In genomic region chr3:25429960-25430941, GRCh38 we compare ENCODE assay signal across 12 cellular contexts. TPM values are rescaled to one million over a fixed set of nuclear protein-coding genes. Genes with fewer than 3 reads are reported as not detected.
DNase-seq lines count a peak whose midpoint lies in the region; ATAC-seq and TF ChIP-seq lines count a peak whose summit lies in the region.
"Had no signal": no experiment of that assay in that cellular context is flagged by ENCODE, and none has a peak within 500 bp of the region (broad histone marks: within the 10 kb centered on the region; RNA-seq: fewer than 3 reads in every experiment).

No MANE protein-coding gene starts in this region.

- H3K9me3 ChIP-seq in breast epithelium (no peaks in the 10 kb centered on the region), upper lobe of left lung (no peaks in the 10 kb centered on the region)

- no peaks in the 10 kb centered on the region for H3K36me3 ChIP-seq in breast epithelium
- no peaks in the 10 kb centered on the region for H3K36me3 ChIP-seq in upper lobe of left lung

- in situ Hi-C loops in G401 (cut with HindIII; ENCODE audit: low sequenced_read_pairs): no loop called here

- POLR2A ChIA-PET in MCF 10A (lab: Yijun Ruan, JAX) (no interaction called here), WTC11 (lab: Charles Lee) (no interaction called here)

- H3K4me3 ChIP-seq in breast epithelium (peak overlapping the region; percentile 48 to 76 (median 61)), epithelial cell of proximal tubule (ENCODE audit: low read depth, low read length) (peak overlapping the region; percentile 64), upper lobe of left lung (peak overlapping the region in 3 of 4 donors; percentile 49 to 57 (median 55))

- H3K4me1 ChIP-seq in breast epithelium (no peaks in the 10 kb centered on the region), upper lobe of left lung (peaks cover 0 to 27% (median 13%) of the 10 kb centered on the region in 4 donors)

- H3K9me3 Mint-ChIP-seq in MCF 10A (ENCODE audit: unreplicated experiment): no peaks in the 10 kb centered on the region
- H3K9me3 Mint-ChIP-seq in nephron progenitor cell: no peaks in the 10 kb centered on the region
- H3K9me3 Mint-ChIP-seq in WTC11: no peaks in the 10 kb centered on the region

- ATAC-seq in upper lobe of left lung (ENCODE audit: low FRiP score in 2 of 2) (no peak), WTC11 (no peak)
- ATAC-seq: activated CD4-positive, alpha-beta T cell treated with anti-CD3 and anti-CD28 coated beads for 36 hours had no signal

- TF ChIP-seq POLR2A in breast epithelium (IDR thresholded peaks at IDR 0.05): no peak
- no peak for TF ChIP-seq POLR2A in upper lobe of left lung (IDR thresholded peaks at IDR 0.05)

- no peak for DNase-seq in breast epithelium (ENCODE audit: low spot score in 2 of 2)
- no peak for DNase-seq in MCF 10A (ENCODE audit: unreplicated experiment)
- DNase-seq in epithelial cell of proximal tubule (ENCODE audit: low read depth): no peak
- DNase-seq in nephron progenitor cell: no peak
- no peak for DNase-seq in upper lobe of left lung
- no peak for DNase-seq in NCI-H510A (lab: John Stamatoyannopoulos, UW)
- no peak for DNase-seq in WTC11 (ENCODE audit: low spot score)
- no peak for DNase-seq in G401 (ENCODE audit: low spot score)
- DNase-seq: activated CD4-positive, alpha-beta T cell treated with anti-CD3 and anti-CD28 coated beads for 36 hours; activated naive CD4-positive, alpha-beta T cell treated with anti-CD3 and anti-CD28 coated beads, Interleukin-2, amount 50 U/mL, for 16 hours; NCI-H1930; stimulated activated CD4-positive, alpha-beta T cell treated with anti-CD3 and anti-CD28 coated beads, Interleukin-2, amount 100 ng/mL, for 24 hours had no signal

- H3K4me1 Mint-ChIP-seq in MCF 10A (ENCODE audit: insufficient read depth, unreplicated experiment) (no peaks in the 10 kb centered on the region), nephron progenitor cell (peaks cover 86% of the 10 kb centered on the region), WTC11 (peaks cover 48% of the 10 kb centered on the region)

- H3K4me3 Mint-ChIP-seq in MCF 10A (ENCODE audit: unreplicated experiment): no peak overlapping the region
- peak overlapping the region; percentile 91 for H3K4me3 Mint-ChIP-seq in nephron progenitor cell
- H3K4me3 Mint-ChIP-seq in WTC11: no peak overlapping the region
- H3K4me3 Mint-ChIP-seq: activated CD4-positive, alpha-beta T cell treated with anti-CD3 and anti-CD28 coated beads for 36 hours had no signal

- H3K36me3 Mint-ChIP-seq in MCF 10A (ENCODE audit: insufficient read depth, unreplicated experiment) (no peaks in the 10 kb centered on the region), nephron progenitor cell (ENCODE audit: low read depth) (no peaks in the 10 kb centered on the region), WTC11 (no peaks in the 10 kb centered on the region)

- no peak overlapping the region for H3K27ac Mint-ChIP-seq in MCF 10A (ENCODE audit: low read depth, unreplicated experiment)
- peak overlapping the region; percentile 100 for H3K27ac Mint-ChIP-seq in nephron progenitor cell
- no peak overlapping the region for H3K27ac Mint-ChIP-seq in WTC11
- H3K27ac Mint-ChIP-seq: activated CD4-positive, alpha-beta T cell treated with anti-CD3 and anti-CD28 coated beads for 36 hours had no signal

- H3K27me3 ChIP-seq in breast epithelium: no peaks in the 10 kb centered on the region
- no peaks in the 10 kb centered on the region for H3K27me3 ChIP-seq in upper lobe of left lung

- TF ChIP-seq EP300 in upper lobe of left lung (IDR thresholded peaks at IDR 0.05): no peak

- CTCF ChIA-PET in MCF 10A (lab: Yijun Ruan, JAX) (interaction anchor here (0.6 to 1.7 kb wide), 3 partner anchors 9 to 394 kb away, joined by 3 to 10 read pairs (median 3); no protein-coding TSS in a partner anchor), WTC11 (lab: Charles Lee) (interaction anchor here (0.6 kb wide), 1 partner anchor 10 kb away, joined by 3 read pairs; no protein-coding TSS in a partner anchor)

- peaks cover 31% of the 10 kb centered on the region for H3K27me3 Mint-ChIP-seq in MCF 10A (ENCODE audit: insufficient read depth, unreplicated experiment)
- H3K27me3 Mint-ChIP-seq in nephron progenitor cell (ENCODE audit: low read depth, poor library complexity): no peaks in the 10 kb centered on the region
- H3K27me3 Mint-ChIP-seq in WTC11 (ENCODE audit: low read depth): peaks cover 31% of the 10 kb centered on the region

- TF ChIP-seq CTCF in breast epithelium (IDR thresholded peaks at IDR 0.05) (no peak), MCF 10A (IDR thresholded peaks at IDR 0.05; ENCODE audit: unreplicated experiment) (no peak), epithelial cell of proximal tubule (conservative IDR thresholded peaks at IDR 0.05; ENCODE audit: low read depth, low read length) (no peak), nephron progenitor cell (IDR thresholded peaks at IDR 0.05) (no peak), upper lobe of left lung (IDR thresholded peaks at IDR 0.05) (no peak), WTC11 (IDR thresholded peaks at IDR 0.05) (no peak)

- peak overlapping the region; percentile 89 to 94 for H3K27ac ChIP-seq in breast epithelium
- H3K27ac ChIP-seq in upper lobe of left lung: peak overlapping the region; percentile 73 to 89 (median 84)

- WGBS in upper lobe of left lung, 2 donors: 25 to 34% methylated on average over 8 of the region's 8 CpGs

- intact Hi-C loops in breast epithelium (cut with DNase I; ENCODE audit: low total_unique reads) (no loop called here), MCF 10A (cut with micrococcal nuclease) (no loop called here)

- no TSS peak for BruUV-seq in MCF 10A (replicated peaks; lab: Mats Ljungman, UMichigan)

TF ChIP-seq in WTC11, 78 proteins besides CTCF, POLR2A, EP300 and RAD21 (continues in another document):
- TF ChIP-seq FOXP4 (CRISPR knock-in tag; IDR thresholded peaks at IDR 0.05) (no peak), TCF7 (CRISPR knock-in tag; IDR thresholded peaks at IDR 0.05; ENCODE audit: low read depth) (no peak), ZNF425 (CRISPR knock-in tag; conservative IDR thresholded peaks at IDR 0.05) (no peak), ZMAT4 (CRISPR knock-in tag; IDR thresholded peaks at IDR 0.05) (no peak), NFATC4 (CRISPR knock-in tag; IDR thresholded peaks at IDR 0.05) (no peak), SOX15 (CRISPR knock-in tag; IDR thresholded peaks at IDR 0.05) (no peak), ZNF317 (CRISPR knock-in tag; IDR thresholded peaks at IDR 0.05; ENCODE audit: borderline replicate concordance, low read depth) (no peak), USF1 (CRISPR knock-in tag; IDR thresholded peaks at IDR 0.05) (no peak), GRHL2 (CRISPR knock-in tag; IDR thresholded peaks at IDR 0.05; ENCODE audit: insufficient replicate concordance, severe bottlenecking) (no peak), CBFB (CRISPR knock-in tag; IDR thresholded peaks at IDR 0.05; ENCODE audit: low read depth) (no peak)

RNA-seq across cellular contexts. Expression of gene RARB, which starts 2.2 kb away (rescaled TPM):
- total RNA-seq in breast epithelium (10 to 100 TPM in 1 of 3 donors, 1 to 10 TPM in 1, under 1 TPM in 1; 0.80 to 20.1 (median 8.2) TPM), MCF 10A (2022) (not detected in 2 replicates), epithelial cell of proximal tubule (2.0 and 4.6 TPM in 2 replicates), upper lobe of left lung (10 to 100 TPM in 2 of 6 donors, 1 to 10 TPM in 4; 3.9 to 15.4 (median 6.4) TPM), WTC11 (2021) (0.14 TPM in 1 of 3 replicates, not detected in the others)
- not detected in 2 replicates for total RNA-seq in G401 (2014; rRNA removed; shearing (Covaris generic))
- total RNA-seq: activated CD4-positive, alpha-beta T cell treated with anti-CD3 and anti-CD28 coated beads for 36 hours had no signal
